Comparison of ENCODE assay signal across 8 cellular contexts in the genomic region with DNA sequence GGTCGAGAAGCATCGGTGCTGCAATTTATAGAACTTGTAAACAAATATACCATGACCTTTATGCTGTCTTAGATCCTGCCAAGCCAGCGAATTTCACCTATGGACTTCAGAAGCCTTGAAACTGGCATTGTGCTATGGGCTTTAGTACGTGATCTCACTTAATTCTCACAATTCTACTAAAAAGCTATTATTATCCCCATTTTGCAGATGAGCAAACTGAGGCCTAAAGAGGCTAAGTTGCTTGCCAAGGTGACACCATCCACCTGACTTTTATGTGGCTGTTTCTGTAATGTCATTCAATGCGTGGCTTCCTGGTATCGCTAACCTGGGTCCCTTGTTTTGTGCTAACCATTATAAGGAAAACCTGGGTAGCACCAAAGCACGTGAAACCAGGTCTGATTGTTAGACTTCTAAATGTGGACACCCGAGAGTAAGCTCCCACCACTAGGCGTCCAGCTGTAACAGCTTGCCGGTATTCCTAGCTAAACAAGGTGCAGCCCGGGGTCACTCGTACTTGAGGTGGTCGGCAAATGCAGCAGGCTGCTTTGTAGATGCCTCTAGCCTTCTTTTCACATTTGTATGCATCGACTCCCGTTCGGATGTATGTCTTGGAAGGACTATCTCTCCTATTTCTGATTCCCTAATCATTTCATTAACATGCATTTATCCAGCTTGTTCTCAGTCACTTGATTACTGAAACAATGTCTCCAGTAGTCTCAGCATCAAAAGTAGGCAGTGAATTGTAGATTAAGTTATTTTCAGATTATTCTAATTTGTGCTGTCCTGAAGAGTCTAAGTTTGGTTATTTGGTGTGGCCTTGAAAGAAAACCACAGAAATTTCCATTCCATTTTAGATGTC. TPM values are rescaled to one million over a fixed set of nuclear protein-coding genes. Genes with fewer than 3 reads are reported as not detected.
DNase-seq lines count a peak whose midpoint lies in the region; ATAC-seq and TF ChIP-seq lines count a peak whose summit lies in the region.

No MANE protein-coding gene starts in this region.

- peak overlapping the region; percentile 41 to 94 (median 86) for H3K4me3 ChIP-seq in upper lobe of left lung

- no peak for TF ChIP-seq EP300 in upper lobe of left lung (IDR thresholded peaks at IDR 0.05)

- TF ChIP-seq CTCF in upper lobe of left lung (IDR thresholded peaks at IDR 0.05): no peak

- no peak for ATAC-seq in upper lobe of left lung (ENCODE audit: low FRiP score in 2 of 2)

- no peak for TF ChIP-seq POLR2A in upper lobe of left lung (IDR thresholded peaks at IDR 0.05)

- peak overlapping the region; percentile 42 for H3K27ac ChIP-seq in caudate nucleus (ENCODE audit: low read depth, low read length)
- no peak overlapping the region for H3K27ac ChIP-seq in upper lobe of left lung

- DNase-seq in GM03348 (ENCODE audit: low spot score) (peak; percentile 55), NCI-H69 (lab: John Stamatoyannopoulos, UW) (peak; percentile 88), caudate nucleus (lab: John Stamatoyannopoulos, UW) (no peak), medulla oblongata (ENCODE audit: extremely low spot score) (peak; percentile 9), upper lobe of left lung (no peak), retina (no peak), NCI-H2029 treated with DMSO at 0.1 percent for 48 hours (lab: John Stamatoyannopoulos, UW) (no peak), Kasumi-1 (lab: John Stamatoyannopoulos, UW) (no peak)

- H3K36me3 ChIP-seq in upper lobe of left lung: no peaks in the 10 kb centered on the region

- peaks cover 0 to 5% (median 0%) of the 10 kb centered on the region in 4 donors for H3K27me3 ChIP-seq in upper lobe of left lung

- H3K4me1 ChIP-seq in upper lobe of left lung: peaks cover 0 to 24% (median 12%) of the 10 kb centered on the region in 4 donors

- no peaks in the 10 kb centered on the region for H3K9me3 ChIP-seq in upper lobe of left lung

- 70 to 76% methylated on average over 16 of the region's 16 CpGs for WGBS in upper lobe of left lung, 2 donors

RNA-seq across cellular contexts. Expression of a gene that starts 1.1 kb away (rescaled TPM):
- 1 to 10 TPM; 3.0 to 7.7 (median 4.2) TPM for total RNA-seq in upper lobe of left lung

Comparison
In these comparisons a context has a peak if more than half of its experiments do, and no peak if none do; other contexts are left out.
1. DNase-seq: peak in GM03348 (single experiment), NCI-H69 (single experiment) and medulla oblongata (single experiment); none in caudate nucleus (0 of 61), upper lobe of left lung (0 of 2), retina (single experiment), NCI-H2029 treated with DMSO at 0.1 percent for 48 hours (single experiment) and Kasumi-1 (0 of 2).